ENCODE assay signal across 29 cellular contexts in genomic region chr15:38503497-38503896, GRCh38. TPM values are rescaled to one million over a fixed set of nuclear protein-coding genes. Genes with fewer than 3 reads are reported as not detected.
DNase-seq lines count a peak whose midpoint lies in the region; ATAC-seq and TF ChIP-seq lines count a peak whose summit lies in the region.
"Had no signal": no experiment of that assay in that cellular context is flagged by ENCODE, and none has a peak within 500 bp of the region (broad histone marks: within the 10 kb centered on the region; RNA-seq: fewer than 3 reads in every experiment).

No MANE protein-coding gene starts in this region.

- H3K4me3 Mint-ChIP-seq in activated naive CD4-positive, alpha-beta T cell treated with anti-CD3 and anti-CD28 coated beads for 36 hours, result no peak overlapping the region
- H3K4me3 Mint-ChIP-seq in activated CD8-positive, alpha-beta T cell treated with anti-CD3 and anti-CD28 coated beads for 36 hours, result no peak overlapping the region
- H3K4me3 Mint-ChIP-seq: HFFc6 had no signal

- H3K9me2 ChIP-seq in neural cell (ENCODE audit: insufficient read depth, low read length), result no peaks in the 10 kb centered on the region

- peak; percentile 84 for TF ChIP-seq EP300 in neural cell (conservative IDR thresholded peaks at IDR 0.05; ENCODE audit: poor library complexity, severe bottlenecking)

- no peak for TF ChIP-seq CTCF in activated CD8-positive, alpha-beta T cell treated with anti-CD3 and anti-CD28 coated beads for 36 hours (IDR thresholded peaks at IDR 0.05)
- TF ChIP-seq CTCF in neural cell (IDR thresholded peaks at IDR 0.05; ENCODE audit: poor library complexity, severe bottlenecking) (no peak), lower leg skin (IDR thresholded peaks at IDR 0.05) (no peak)

- TF ChIP-seq RAD21 in neural cell (conservative IDR thresholded peaks at IDR 0.05), result no peak

- H3K27me3 Mint-ChIP-seq in activated naive CD4-positive, alpha-beta T cell treated with anti-CD3 and anti-CD28 coated beads for 36 hours (ENCODE audit: low read depth), result no peaks in the 10 kb centered on the region
- no peaks in the 10 kb centered on the region for H3K27me3 Mint-ChIP-seq in activated CD8-positive, alpha-beta T cell treated with anti-CD3 and anti-CD28 coated beads for 36 hours

- DNase-seq in DMS79 (lab: John Stamatoyannopoulos, UW) (peak; percentile 7), DMS79 treated with DMSO at 0.1 percent for 48 hours (lab: John Stamatoyannopoulos, UW) (no peak), lower leg skin (ENCODE audit: low spot score in 2 of 2) (no peak)
- no peak for DNase-seq in activated naive CD4-positive, alpha-beta T cell treated with anti-CD3 and anti-CD28 coated beads for 36 hours
- DNase-seq in activated naive CD4-positive, alpha-beta T cell treated with anti-CD3 and anti-CD28 coated beads, Interleukin-2, amount 50 U/mL, for 72 hours (ENCODE audit: low spot score in 2 of 2), result no peak
- DNase-seq in activated CD8-positive, alpha-beta T cell treated with anti-CD3 and anti-CD28 coated beads for 36 hours, result no peak
- DNase-seq in stimulated activated CD8-positive, alpha-beta memory T cell treated with anti-CD3 and anti-CD28 coated beads, Interleukin-4, amount 100 ng/mL, for 48 hours, result no peak
- DNase-seq: activated CD4-positive, alpha-beta T cell treated with anti-CD3 and anti-CD28 coated beads for 1 hour; activated effector memory CD4-positive, alpha-beta T cell treated with anti-CD3 and anti-CD28 coated beads, Interleukin-2, amount 50 U/mL, for 16 hours; amygdala; EL; HFFc6; MV-4-11; NCI-H2029 treated with DMSO at 0.1 percent for 48 hours; NCI-H510A treated with DMSO at 0.1 percent for 48 hours; NK-92 treated with Interleukin-12 subunit alpha and Interleukin-12 subunit beta, amount 100 ng/mL, for 24 hours; nucleus accumbens; PC-3; stimulated activated CD4-positive, alpha-beta T cell treated with anti-CD3 and anti-CD28 coated beads, Interleukin-4, amount 100 ng/mL, for 4 hours; stimulated activated naive CD4-positive, alpha-beta T cell; testis had no signal

- no peaks in the 10 kb centered on the region for H3K9me3 ChIP-seq in neural cell (ENCODE audit: low read length)
- H3K9me3 ChIP-seq: prostate gland, testis had no signal

- H4K20me1 ChIP-seq in neural cell (ENCODE audit: insufficient read depth), result no peaks in the 10 kb centered on the region

- H3K4me2 ChIP-seq in neural cell (ENCODE audit: low read length), result peak overlapping the region; percentile 38

- TF ChIP-seq POLR2A in lower leg skin (IDR thresholded peaks at IDR 0.05), result no peak

- H3K9ac ChIP-seq in neural cell (ENCODE audit: low read length), result peak overlapping the region; percentile 29

- H3K27me3 ChIP-seq in neural cell (ENCODE audit: insufficient read depth, low read depth, low read length), result no peaks in the 10 kb centered on the region
- H3K27me3 ChIP-seq: testis had no signal

- peaks cover 8% of the 10 kb centered on the region for H3K4me1 Mint-ChIP-seq in activated naive CD4-positive, alpha-beta T cell treated with anti-CD3 and anti-CD28 coated beads for 36 hours (ENCODE audit: low read depth)
- H3K4me1 Mint-ChIP-seq in activated CD8-positive, alpha-beta T cell treated with anti-CD3 and anti-CD28 coated beads for 36 hours (ENCODE audit: low read depth), result peaks cover 24% of the 10 kb centered on the region

- POLR2A ChIA-PET in activated CD8-positive, alpha-beta T cell treated with anti-CD3 and anti-CD28 coated beads for 36 hours (lab: Charles Lee), result interaction anchor here (0.6 to 1.5 kb wide), 5 partner anchors 10 to 187 kb away, joined by 3 to 4 read pairs (median 3); no protein-coding TSS in a partner anchor

- H3K4me3 ChIP-seq in neural cell (ENCODE audit: low read length) (peak overlapping the region; percentile 31), lower leg skin (ENCODE audit: low read depth, poor library complexity, severe bottlenecking) (no peak overlapping the region)
- H3K4me3 ChIP-seq: GM12878, prostate gland, testis had no signal

- CTCF ChIA-PET in activated naive CD4-positive, alpha-beta T cell treated with anti-CD3 and anti-CD28 coated beads for 36 hours (lab: Charles Lee), result interaction anchor here (0.6 to 4.0 kb wide), 6 partner anchors 13 to 187 kb away, joined by 3 to 22 read pairs (median 4); partner anchors contain the start of gene RASGRP1
- CTCF ChIA-PET in activated CD8-positive, alpha-beta T cell treated with anti-CD3 and anti-CD28 coated beads for 36 hours (lab: Charles Lee), result interaction anchor here (0.7 to 7.3 kb wide), 8 partner anchors 18 to 194 kb away, joined by 3 to 46 read pairs (median 3); no protein-coding TSS in a partner anchor

- peak overlapping the region; percentile 86 for H3K27ac ChIP-seq in neural cell (ENCODE audit: low read length)
- H3K27ac ChIP-seq: 22Rv1, C4-2B, prostate gland, testis had no signal

- WGBS in lower leg skin, 2 donors, result 84 to 90% methylated on average over 2 of the region's 2 CpGs

- H2AFZ ChIP-seq in neural cell (ENCODE audit: low read depth, low read length), result no peak overlapping the region

- H3F3A ChIP-seq in neural cell (ENCODE audit: insufficient read depth, low read length, poor library complexity, severe bottlenecking), result peaks cover 5% of the 10 kb centered on the region

- peaks cover 61% of the 10 kb centered on the region for H3K36me3 Mint-ChIP-seq in activated naive CD4-positive, alpha-beta T cell treated with anti-CD3 and anti-CD28 coated beads for 36 hours (ENCODE audit: low read depth)
- peaks cover 49 to 64% of the 10 kb centered on the region in 2 donors for H3K36me3 Mint-ChIP-seq in activated naive CD4-positive, alpha-beta T cell treated with anti-CD3 and anti-CD28 coated beads, Interleukin-2, amount 50 U/mL, for 72 hours
- H3K36me3 Mint-ChIP-seq in activated CD8-positive, alpha-beta T cell treated with anti-CD3 and anti-CD28 coated beads for 36 hours (ENCODE audit: low read depth), result peaks cover 86% of the 10 kb centered on the region

- no peaks in the 10 kb centered on the region for H3K79me2 ChIP-seq in neural cell (replicated peaks; ENCODE audit: insufficient read depth, low read length)

- H3K9me3 Mint-ChIP-seq in activated naive CD4-positive, alpha-beta T cell treated with anti-CD3 and anti-CD28 coated beads for 36 hours, result peaks cover 5% of the 10 kb centered on the region
- no peaks in the 10 kb centered on the region for H3K9me3 Mint-ChIP-seq in activated naive CD4-positive, alpha-beta T cell treated with anti-CD3 and anti-CD28 coated beads, Interleukin-2, amount 50 U/mL, for 72 hours
- peaks cover 6% of the 10 kb centered on the region for H3K9me3 Mint-ChIP-seq in activated CD8-positive, alpha-beta T cell treated with anti-CD3 and anti-CD28 coated beads for 36 hours
- H3K9me3 Mint-ChIP-seq: HFFc6 had no signal

- intact Hi-C loops in activated naive CD4-positive, alpha-beta T cell treated with anti-CD3 and anti-CD28 coated beads for 36 hours (cut with micrococcal nuclease), result no loop called here
- intact Hi-C loops in activated CD8-positive, alpha-beta T cell treated with anti-CD3 and anti-CD28 coated beads for 36 hours (cut with micrococcal nuclease), result no loop called here
- intact Hi-C loops in lower leg skin (cut with DNase I; ENCODE audit: low total_unique reads), result no loop called here

- ATAC-seq in activated naive CD4-positive, alpha-beta T cell treated with anti-CD3 and anti-CD28 coated beads, Interleukin-2, amount 50 U/mL, for 72 hours, result no peak
- no peak for ATAC-seq in activated CD8-positive, alpha-beta T cell treated with anti-CD3 and anti-CD28 coated beads for 36 hours
- ATAC-seq: GM12878, left lobe of liver, PC-3, Right ventricle myocardium inferior, SK-N-SH treated with all-trans-retinoic acid at 6 μM for 48 hours had no signal

- H3K36me3 ChIP-seq in neural cell (ENCODE audit: insufficient read depth, low read length), result no peaks in the 10 kb centered on the region
- H3K36me3 ChIP-seq: prostate gland had no signal

- peak overlapping the region; percentile 54 for H3K27ac Mint-ChIP-seq in activated naive CD4-positive, alpha-beta T cell treated with anti-CD3 and anti-CD28 coated beads for 36 hours
- H3K27ac Mint-ChIP-seq in activated naive CD4-positive, alpha-beta T cell treated with anti-CD3 and anti-CD28 coated beads, Interleukin-2, amount 50 U/mL, for 72 hours, result peak overlapping the region in 1 of 2 donors; percentile 69
- peak overlapping the region; percentile 28 for H3K27ac Mint-ChIP-seq in activated CD8-positive, alpha-beta T cell treated with anti-CD3 and anti-CD28 coated beads for 36 hours
- H3K27ac Mint-ChIP-seq: HFFc6 had no signal

TF ChIP-seq in neural cell, 6 proteins besides CTCF, POLR2A, EP300 and RAD21 (continues in another document):
- no peak for TF ChIP-seq EZH2 (IDR thresholded peaks at IDR 0.05; ENCODE audit: borderline replicate concordance, insufficient read depth, low read length, poor library complexity, severe bottlenecking)
- no peak for TF ChIP-seq TAF1 (IDR thresholded peaks at IDR 0.05; ENCODE audit: low read depth)
- TF ChIP-seq MXI1 (conservative IDR thresholded peaks at IDR 0.05; ENCODE audit: poor library complexity, severe bottlenecking), result no peak

RNA-seq across cellular contexts. Expression of gene FAM98B, which starts 49.6 kb away (rescaled TPM):
- 10 to 100 TPM; 42.0 to 47.4 TPM for total RNA-seq in activated naive CD4-positive, alpha-beta T cell treated with anti-CD3 and anti-CD28 coated beads for 36 hours
- total RNA-seq in activated naive CD4-positive, alpha-beta T cell treated with anti-CD3 and anti-CD28 coated beads, Interleukin-2, amount 50 U/mL, for 72 hours, result 10 to 100 TPM; 23.8 to 40.3 TPM
- total RNA-seq in activated CD8-positive, alpha-beta T cell treated with anti-CD3 and anti-CD28 coated beads for 36 hours, result 10 to 100 TPM; 51.0 to 61.8 TPM
- polyA plus RNA-seq in neural cell, result 8.9 and 12.7 TPM in 2 replicates
- 20.7 and 35.8 TPM in 2 replicates for polyA minus RNA-seq in neural cell
- total RNA-seq in lower leg skin, result 10 to 100 TPM in 2 of 4 donors, 1 to 10 TPM in 2; 4.8 to 14.4 (median 9.7) TPM
